In genomic region chr1:115748396-115749130, GRCh38 we compare ENCODE assay signal across 17 cellular contexts. TPM values are rescaled to one million over a fixed set of nuclear protein-coding genes. Genes with fewer than 3 reads are reported as not detected.
DNase-seq lines count a peak whose midpoint lies in the region; ATAC-seq, FAIRE-seq and TF ChIP-seq lines count a peak whose summit lies in the region.
"Had no signal": no experiment of that assay in that cellular context is flagged by ENCODE, and none has a peak within 500 bp of the region (broad histone marks: within the 10 kb centered on the region; RNA-seq: fewer than 3 reads in every experiment).

No MANE protein-coding gene starts in this region.

- peaks cover 5% of the 10 kb centered on the region for H3K36me3 Mint-ChIP-seq in Caco-2 (ENCODE audit: insufficient read depth, unreplicated experiment)

- no peaks in the 10 kb centered on the region for H4K20me1 ChIP-seq in mammary epithelial cell (ENCODE audit: insufficient read depth, low read length)

- H3K4me2 ChIP-seq in mammary epithelial cell (ENCODE audit: insufficient read depth, low read depth, low read length): no peak overlapping the region

- peaks cover 11% of the 10 kb centered on the region for H3K9me3 Mint-ChIP-seq in Caco-2 (ENCODE audit: unreplicated experiment)
- H3K9me3 Mint-ChIP-seq: activated B cell treated with CpG ODN at 0.5 μM for 24 hours; activated T-cell treated with anti-CD3 and anti-CD28 coated beads, Interleukin-2, amount 50 U/mL, for 72 hours had no signal

- in situ Hi-C loops in mammary epithelial cell (cut with MboI; ENCODE audit: low sequenced_read_pairs in 2 of 2): no loop called here

- peak overlapping the region in 10 of 12 donors; percentile 11 to 67 (median 42) for H3K27ac ChIP-seq in heart left ventricle
- H3K27ac ChIP-seq in right atrium auricular region: peak overlapping the region in 1 of 2 donors; percentile 28
- peak overlapping the region; percentile 8 for H3K27ac ChIP-seq in mammary epithelial cell (ENCODE audit: insufficient read depth, low read depth, low read length)
- H3K27ac ChIP-seq: SJCRH30 had no signal

- no peak overlapping the region for H2AFZ ChIP-seq in mammary epithelial cell (ENCODE audit: low read depth, low read length)

- peaks cover 7% of the 10 kb centered on the region for H3K4me1 Mint-ChIP-seq in Caco-2 (ENCODE audit: low read depth, unreplicated experiment)
- H3K4me1 Mint-ChIP-seq: activated B cell treated with CpG ODN at 0.5 μM for 24 hours had no signal

- intact Hi-C loops in heart left ventricle (cut with DNase I): no loop called here
- intact Hi-C loops in mammary epithelial cell (cut with micrococcal nuclease): no loop called here
- intact Hi-C loops in Caco-2 (cut with micrococcal nuclease; ENCODE audit: unreplicated experiment): no loop called here

- TF ChIP-seq CTCF in heart left ventricle (IDR thresholded peaks at IDR 0.05) (no peak), right atrium auricular region (IDR thresholded peaks at IDR 0.05) (no peak), mammary epithelial cell (conservative IDR thresholded peaks at IDR 0.05 in 1 of 2, IDR thresholded peaks at IDR 0.05 in 1 of 2; ENCODE audit: extremely low read depth in 1 of 2, insufficient read depth in 1 of 2, low read depth in 1 of 2, low read length in 2 of 2) (no peak), Caco-2 (IDR thresholded peaks at IDR 0.05; ENCODE audit: insufficient read depth in 1 of 2, low read depth in 1 of 2, low read length in 1 of 2, severe bottlenecking in 1 of 2, unreplicated experiment in 1 of 2) (no peak)

- no peaks in the 10 kb centered on the region for H3K27me3 Mint-ChIP-seq in Caco-2 (ENCODE audit: insufficient read depth, unreplicated experiment)

- CTCF ChIA-PET in mammary epithelial cell (lab: Charles Lee; ENCODE audit: low non-redundant PET): no interaction called here
- CTCF ChIA-PET in Caco-2 (lab: Charles Lee): no interaction called here

- H3K4me1 ChIP-seq in heart left ventricle (peaks cover 0 to 61% (median 28%) of the 10 kb centered on the region in 12 donors), right atrium auricular region (peaks cover 0 to 48% of the 10 kb centered on the region in 2 donors), mammary epithelial cell (ENCODE audit: insufficient read depth, low read length) (peaks cover 5% of the 10 kb centered on the region), Caco-2 (no peaks in the 10 kb centered on the region)

- H3K9me3 ChIP-seq in heart left ventricle: no peaks in the 10 kb centered on the region
- no peaks in the 10 kb centered on the region for H3K9me3 ChIP-seq in right atrium auricular region
- no peaks in the 10 kb centered on the region for H3K9me3 ChIP-seq in mammary epithelial cell (replicated peaks; ENCODE audit: insufficient read depth, low read length)
- no peaks in the 10 kb centered on the region for H3K9me3 ChIP-seq in Caco-2

- dilution Hi-C loops in mammary epithelial cell (cut with HindIII; ENCODE audit: low sequenced_read_pairs): no loop called here

- WGBS in heart left ventricle, 4 donors: 31 to 62% (median 57%) methylated on average over 5 of the region's 5 CpGs
- 64% methylated on average over 5 of the region's 5 CpGs for WGBS in mammary epithelial cell (ENCODE audit: low coverage, missing lambda C conversion rate)

- no peaks in the 10 kb centered on the region for H3K79me2 ChIP-seq in mammary epithelial cell (ENCODE audit: insufficient read depth, low read length)

- H3K27me3 ChIP-seq in heart left ventricle (no peaks in the 10 kb centered on the region), right atrium auricular region (no peaks in the 10 kb centered on the region), mammary epithelial cell (ENCODE audit: insufficient read depth, low read length) (no peaks in the 10 kb centered on the region), Caco-2 (replicated peaks; ENCODE audit: control insufficient read depth, insufficient read depth, low read length) (no peaks in the 10 kb centered on the region)
- H3K27me3 ChIP-seq: SJCRH30 had no signal

- BruUV-seq in mammary epithelial cell (replicated peaks; lab: Mats Ljungman, UMichigan): no TSS peak
- BruUV-seq in Caco-2 (replicated peaks; lab: Mats Ljungman, UMichigan): no TSS peak

- no peak for DNase-seq in heart left ventricle
- DNase-seq in right atrium auricular region (ENCODE audit: low spot score): no peak
- DNase-seq in mammary epithelial cell: peak; percentile 63
- DNase-seq in left kidney (ENCODE audit: low read depth, low spot score): peak; percentile 24
- peak; percentile 45 for DNase-seq in urothelium cell line (ENCODE audit: low spot score)
- no peak for DNase-seq in NCI-H510A (lab: John Stamatoyannopoulos, UW)
- DNase-seq in Caco-2: no peak
- no peak for DNase-seq in MV-4-11 (lab: John Stamatoyannopoulos, UW)
- DNase-seq: ACHN; activated B cell treated with CpG ODN at 0.5 μM for 24 hours; activated T-cell treated with anti-CD3 and anti-CD28 coated beads, Interleukin-2, amount 50 U/mL, for 72 hours; central memory CD4-positive, alpha-beta T cell; NCI-H2107; SJCRH30; stimulated activated CD8-positive, alpha-beta memory T cell treated with anti-CD3 and anti-CD28 coated beads, Interleukin-4, amount 100 ng/mL, for 48 hours had no signal

- peaks cover 0 to 24% (median 0%) of the 10 kb centered on the region in 9 donors for H3K36me3 ChIP-seq in heart left ventricle
- peaks cover 6% of the 10 kb centered on the region for H3K36me3 ChIP-seq in right atrium auricular region
- H3K36me3 ChIP-seq in mammary epithelial cell (ENCODE audit: insufficient read depth, low read length): no peaks in the 10 kb centered on the region
- H3K36me3 ChIP-seq in Caco-2 (ENCODE audit: control insufficient read depth, insufficient read depth, low read length): no peaks in the 10 kb centered on the region
- H3K36me3 ChIP-seq: SJCRH30 had no signal

- peak in 2 of 4 donors; percentile 44 to 47 for ATAC-seq in heart left ventricle
- ATAC-seq: activated T-cell treated with anti-CD3 and anti-CD28 coated beads, Interleukin-2, amount 50 U/mL, for 72 hours had no signal

- H3K4me3 ChIP-seq in heart left ventricle: no peak overlapping the region
- H3K4me3 ChIP-seq in right atrium auricular region: no peak overlapping the region
- no peak overlapping the region for H3K4me3 ChIP-seq in mammary epithelial cell (replicated peaks in 1 of 3; ENCODE audit: insufficient read depth in 1 of 3, low read depth in 2 of 3, low read length in 3 of 3)
- no peak overlapping the region for H3K4me3 ChIP-seq in Caco-2 (ENCODE audit: low read depth, low read length)
- H3K4me3 ChIP-seq: SJCRH30 had no signal

- POLR2A ChIA-PET in Caco-2 (lab: Charles Lee): no interaction called here

- TF ChIP-seq POLR2A in heart left ventricle (IDR thresholded peaks at IDR 0.05): no peak

- FAIRE-seq in urothelium cell line (lab: Jason Lieb, UNC): no peak
- FAIRE-seq: G401.6 had no signal

- H3K4me3 Mint-ChIP-seq in Caco-2 (ENCODE audit: unreplicated experiment): no peak overlapping the region
- H3K4me3 Mint-ChIP-seq: activated B cell treated with CpG ODN at 0.5 μM for 24 hours; activated T-cell treated with anti-CD3 and anti-CD28 coated beads, Interleukin-2, amount 50 U/mL, for 72 hours had no signal

- H3K27ac Mint-ChIP-seq in Caco-2 (ENCODE audit: unreplicated experiment): no peak overlapping the region
- H3K27ac Mint-ChIP-seq: activated B cell treated with CpG ODN at 0.5 μM for 24 hours; activated T-cell treated with anti-CD3 and anti-CD28 coated beads, Interleukin-2, amount 50 U/mL, for 72 hours had no signal

- no peak overlapping the region for H3K9ac ChIP-seq in mammary epithelial cell (ENCODE audit: insufficient read depth, low read length)

RNA-seq across cellular contexts. Expression of gene CASQ2, which starts 20.0 kb away (rescaled TPM):
- total RNA-seq in heart left ventricle: 1,000 to 10,000 TPM in 5 of 9 donors, 100 to 1,000 TPM in 4; 700 to 1,692 (median 1,156) TPM
- polyA plus RNA-seq in heart left ventricle: 100 to 1,000 TPM; 444 to 563 TPM
- total RNA-seq in right atrium auricular region: 1,000 to 10,000 TPM in 1 of 2 donors, 100 to 1,000 TPM in 1; 673 to 1,066 TPM
- not detected for total RNA-seq in mammary epithelial cell
- not detected for polyA plus RNA-seq in mammary epithelial cell
- polyA minus RNA-seq in mammary epithelial cell: not detected
- 0.18 TPM in 1 of 2 replicates, not detected in the other for total RNA-seq in Caco-2 (2022)
- total RNA-seq: activated B cell treated with CpG ODN at 0.5 μM for 24 hours; activated T-cell treated with anti-CD3 and anti-CD28 coated beads, Interleukin-2, amount 50 U/mL, for 72 hours; lung microvascular endothelial cell had no signal

Comparison
In these comparisons a context has a peak if more than half of its experiments do, and no peak if none do; other contexts are left out.
1. DNase-seq: peak in mammary epithelial cell (single experiment), left kidney (single experiment) and urothelium cell line (single experiment); none in heart left ventricle (0 of 5), right atrium auricular region (single experiment), NCI-H510A (single experiment), Caco-2 (0 of 2) and MV-4-11 (single experiment).
2. RNA of gene CASQ2, which starts 20.0 kb away (total RNA-seq): 700 to 1,692 TPM in heart left ventricle and 673 to 1,066 TPM in right atrium auricular region; 0.18 TPM in Caco-2 and not detected in mammary epithelial cell; every median in the first group is over 100 times any median in the second.